1 cellular context compared by ENCODE assay signal in the genomic region with DNA sequence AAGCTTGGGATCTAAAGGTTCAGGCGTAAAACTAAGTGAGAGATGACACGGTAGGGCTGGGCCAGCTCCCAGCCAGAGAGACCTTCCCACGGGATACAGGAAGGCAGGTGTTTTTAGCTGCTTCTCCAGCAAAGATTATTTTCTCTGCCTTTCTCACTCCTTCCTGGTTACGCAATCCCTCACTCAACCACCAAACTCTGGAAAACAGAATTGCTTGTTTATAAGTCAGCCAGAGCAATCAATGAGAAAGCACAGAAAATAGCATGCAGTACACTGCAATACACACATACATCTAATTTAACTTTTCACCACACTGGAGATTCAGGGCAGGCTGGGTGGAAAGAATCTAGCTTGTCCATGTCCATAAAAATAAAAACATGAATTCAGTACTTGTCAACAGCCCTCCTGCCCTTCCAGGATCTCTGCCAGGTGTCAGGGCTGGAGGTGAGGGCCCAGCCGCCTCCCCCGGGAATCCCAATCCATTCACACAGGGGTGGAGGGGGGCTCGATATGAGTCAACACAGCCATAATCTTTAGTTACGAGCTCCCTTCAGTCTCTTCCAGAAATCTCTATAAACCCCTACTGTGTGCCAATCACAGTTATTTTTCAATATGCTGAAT.
A peak's percentile ranks its signal among the peaks of the same experiment; 100 is the strongest.
TF ChIP-seq lines count a peak whose summit lies in the region.

No MANE protein-coding gene starts in this region.

TF ChIP-seq in HepG2, 621 proteins besides CTCF, POLR2A, EP300 and RAD21 (continued from another document and continues in another):
- TF ChIP-seq, protein P1, sequence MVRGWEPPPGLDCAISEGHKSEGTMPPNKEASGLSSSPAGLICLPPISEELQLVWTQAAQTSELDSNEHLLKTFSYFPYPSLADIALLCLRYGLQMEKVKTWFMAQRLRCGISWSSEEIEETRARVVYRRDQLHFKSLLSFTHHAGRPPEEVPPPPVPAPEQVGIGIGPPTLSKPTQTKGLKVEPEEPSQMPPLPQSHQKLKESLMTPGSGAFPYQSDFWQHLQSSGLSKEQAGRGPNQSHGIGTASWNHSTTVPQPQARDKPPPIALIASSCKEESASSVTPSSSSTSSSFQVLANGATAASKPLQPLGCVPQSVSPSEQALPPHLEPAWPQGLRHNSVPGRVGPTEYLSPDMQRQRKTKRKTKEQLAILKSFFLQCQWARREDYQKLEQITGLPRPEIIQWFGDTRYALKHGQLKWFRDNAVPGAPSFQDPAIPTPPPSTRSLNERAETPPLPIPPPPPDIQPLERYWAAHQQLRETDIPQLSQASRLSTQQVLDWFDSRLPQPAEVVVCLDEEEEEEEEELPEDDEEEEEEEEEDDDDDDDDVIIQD (CRISPR knock-in tag; IDR thresholded peaks at IDR 0.05; ENCODE audit: low read depth): peak; percentile 62; the same call in 1 of the 2 replicates
- TF ChIP-seq JUNB (CRISPR knock-in tag; IDR thresholded peaks at IDR 0.05; ENCODE audit: borderline replicate concordance) (no peak), SIX1 (CRISPR knock-in tag; IDR thresholded peaks at IDR 0.05; ENCODE audit: borderline replicate concordance) (peak; percentile 21; the same call in 1 of the 2 replicates), KLF15 (CRISPR knock-in tag; IDR thresholded peaks at IDR 0.05; ENCODE audit: borderline replicate concordance) (no peak), BORCS8-MEF2B (CRISPR knock-in tag; IDR thresholded peaks at IDR 0.05) (no peak), RBFOX2 (IDR thresholded peaks at IDR 0.05; ENCODE audit: low read depth, low read length) (no peak), ZKSCAN8 (CRISPR knock-in tag; IDR thresholded peaks at IDR 0.05; ENCODE audit: borderline replicate concordance) (0 out of 2 replicates have a peak, but pooled peaks have one; percentile 16), STAG1 (CRISPR knock-in tag; IDR thresholded peaks at IDR 0.05) (peak; percentile 6; the same call in 1 of the 2 replicates), ZNF564 (CRISPR knock-in tag; IDR thresholded peaks at IDR 0.05) (no peak), SYNCRIP (IDR thresholded peaks at IDR 0.05; ENCODE audit: insufficient read depth, low read depth, low read length) (no peak), KLF12 (CRISPR knock-in tag; IDR thresholded peaks at IDR 0.05; ENCODE audit: borderline replicate concordance) (0 out of 2 replicates have a peak, but pooled peaks have one; percentile 29), ERF (CRISPR knock-in tag; IDR thresholded peaks at IDR 0.05) (0 out of 2 replicates have a peak, but pooled peaks have one; percentile 36), BCL6 (CRISPR knock-in tag; IDR thresholded peaks at IDR 0.05) (peak; percentile 60; the same call in 1 of the 2 replicates), CREB1 (IDR thresholded peaks at IDR 0.05) (no peak), CREB1 (CRISPR knock-in tag; IDR thresholded peaks at IDR 0.05) (peak; percentile 39), XRCC5 (optimal IDR thresholded peaks at IDR 0.05; ENCODE audit: low read length) (peak; percentile 57), ZNF124 (CRISPR knock-in tag; IDR thresholded peaks at IDR 0.05) (no peak), MXI1 (IDR thresholded peaks at IDR 0.05; ENCODE audit: borderline replicate concordance, low read depth, low read length) (peak; percentile 18; the same call in 1 of the 3 replicates), NR1H2 (CRISPR knock-in tag; IDR thresholded peaks at IDR 0.05; ENCODE audit: borderline replicate concordance, low read depth) (no peak), NCOA2 (CRISPR knock-in tag; IDR thresholded peaks at IDR 0.05) (peak; percentile 24; the same call in 1 of the 2 replicates), REXO4 (CRISPR knock-in tag; IDR thresholded peaks at IDR 0.05; ENCODE audit: borderline replicate concordance) (no peak), ZNF180 (CRISPR knock-in tag; IDR thresholded peaks at IDR 0.05; ENCODE audit: borderline replicate concordance, low read depth) (no peak), AGO1 (IDR thresholded peaks at IDR 0.05; ENCODE audit: low read depth, low read length, poor library complexity, severe bottlenecking) (no peak), SALL2 (CRISPR knock-in tag; IDR thresholded peaks at IDR 0.05) (0 out of 2 replicates have a peak, but pooled peaks have one; percentile 49), KDM1A (CRISPR knock-in tag; IDR thresholded peaks at IDR 0.05) (no peak), MED1 (CRISPR knock-in tag; IDR thresholded peaks at IDR 0.05) (peak; percentile 76), KLF16 (CRISPR knock-in tag; IDR thresholded peaks at IDR 0.05) (peak in 1 of 2 experiments; percentile 62; a peak in 1 of 4 replicates), FOXK1 (CRISPR knock-in tag; IDR thresholded peaks at IDR 0.05; ENCODE audit: borderline replicate concordance, low read depth) (peak; percentile 80; the same call in 1 of the 2 replicates), TBX2 (CRISPR knock-in tag; IDR thresholded peaks at IDR 0.05; ENCODE audit: borderline replicate concordance) (peak; percentile 61; the same call in 1 of the 2 replicates), HNF4A (CRISPR knock-in tag; IDR thresholded peaks at IDR 0.05) (no peak), LCORL (IDR thresholded peaks at IDR 0.05) (no peak), LCORL (CRISPR knock-in tag; IDR thresholded peaks at IDR 0.05) (peak; percentile 81), ZNF234 (CRISPR knock-in tag; conservative IDR thresholded peaks at IDR 0.05) (no peak), FOXJ3 (CRISPR knock-in tag; IDR thresholded peaks at IDR 0.05; ENCODE audit: borderline replicate concordance) (peak; percentile 36; the same call in 1 of the 2 replicates), SALL1 (CRISPR knock-in tag; IDR thresholded peaks at IDR 0.05) (peak; percentile 62)
- TF ChIP-seq, protein P2, sequence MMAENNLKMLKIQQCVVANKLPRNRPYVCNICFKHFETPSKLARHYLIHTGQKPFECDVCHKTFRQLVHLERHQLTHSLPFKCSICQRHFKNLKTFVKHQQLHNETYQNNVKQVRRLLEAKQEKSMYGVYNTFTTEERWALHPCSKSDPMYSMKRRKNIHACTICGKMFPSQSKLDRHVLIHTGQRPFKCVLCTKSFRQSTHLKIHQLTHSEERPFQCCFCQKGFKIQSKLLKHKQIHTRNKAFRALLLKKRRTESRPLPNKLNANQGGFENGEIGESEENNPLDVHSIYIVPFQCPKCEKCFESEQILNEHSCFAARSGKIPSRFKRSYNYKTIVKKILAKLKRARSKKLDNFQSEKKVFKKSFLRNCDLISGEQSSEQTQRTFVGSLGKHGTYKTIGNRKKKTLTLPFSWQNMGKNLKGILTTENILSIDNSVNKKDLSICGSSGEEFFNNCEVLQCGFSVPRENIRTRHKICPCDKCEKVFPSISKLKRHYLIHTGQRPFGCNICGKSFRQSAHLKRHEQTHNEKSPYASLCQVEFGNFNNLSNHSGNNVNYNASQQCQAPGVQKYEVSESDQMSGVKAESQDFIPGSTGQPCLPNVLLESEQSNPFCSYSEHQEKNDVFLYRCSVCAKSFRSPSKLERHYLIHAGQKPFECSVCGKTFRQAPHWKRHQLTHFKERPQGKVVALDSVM (CRISPR knock-in tag; IDR thresholded peaks at IDR 0.05): peak; percentile 51; the same call in 1 of the 2 replicates
- TF ChIP-seq, protein P3, sequence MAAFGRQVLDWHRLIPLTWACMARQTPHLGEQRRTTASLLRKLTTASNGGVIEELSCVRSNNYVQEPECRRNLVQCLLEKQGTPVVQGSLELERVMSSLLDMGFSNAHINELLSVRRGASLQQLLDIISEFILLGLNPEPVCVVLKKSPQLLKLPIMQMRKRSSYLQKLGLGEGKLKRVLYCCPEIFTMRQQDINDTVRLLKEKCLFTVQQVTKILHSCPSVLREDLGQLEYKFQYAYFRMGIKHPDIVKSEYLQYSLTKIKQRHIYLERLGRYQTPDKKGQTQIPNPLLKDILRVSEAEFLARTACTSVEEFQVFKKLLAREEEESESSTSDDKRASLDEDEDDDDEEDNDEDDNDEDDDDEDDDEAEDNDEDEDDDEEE (CRISPR knock-in tag; IDR thresholded peaks at IDR 0.05): no peak
- TF ChIP-seq, protein P4, sequence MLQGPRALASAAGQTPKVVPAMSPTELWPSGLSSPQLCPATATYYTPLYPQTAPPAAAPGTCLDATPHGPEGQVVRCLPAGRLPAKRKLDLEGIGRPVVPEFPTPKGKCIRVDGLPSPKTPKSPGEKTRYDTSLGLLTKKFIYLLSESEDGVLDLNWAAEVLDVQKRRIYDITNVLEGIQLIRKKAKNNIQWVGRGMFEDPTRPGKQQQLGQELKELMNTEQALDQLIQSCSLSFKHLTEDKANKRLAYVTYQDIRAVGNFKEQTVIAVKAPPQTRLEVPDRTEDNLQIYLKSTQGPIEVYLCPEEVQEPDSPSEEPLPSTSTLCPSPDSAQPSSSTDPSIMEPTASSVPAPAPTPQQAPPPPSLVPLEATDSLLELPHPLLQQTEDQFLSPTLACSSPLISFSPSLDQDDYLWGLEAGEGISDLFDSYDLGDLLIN (CRISPR knock-in tag; IDR thresholded peaks at IDR 0.05; ENCODE audit: borderline replicate concordance): no peak
- TF ChIP-seq, protein P5, sequence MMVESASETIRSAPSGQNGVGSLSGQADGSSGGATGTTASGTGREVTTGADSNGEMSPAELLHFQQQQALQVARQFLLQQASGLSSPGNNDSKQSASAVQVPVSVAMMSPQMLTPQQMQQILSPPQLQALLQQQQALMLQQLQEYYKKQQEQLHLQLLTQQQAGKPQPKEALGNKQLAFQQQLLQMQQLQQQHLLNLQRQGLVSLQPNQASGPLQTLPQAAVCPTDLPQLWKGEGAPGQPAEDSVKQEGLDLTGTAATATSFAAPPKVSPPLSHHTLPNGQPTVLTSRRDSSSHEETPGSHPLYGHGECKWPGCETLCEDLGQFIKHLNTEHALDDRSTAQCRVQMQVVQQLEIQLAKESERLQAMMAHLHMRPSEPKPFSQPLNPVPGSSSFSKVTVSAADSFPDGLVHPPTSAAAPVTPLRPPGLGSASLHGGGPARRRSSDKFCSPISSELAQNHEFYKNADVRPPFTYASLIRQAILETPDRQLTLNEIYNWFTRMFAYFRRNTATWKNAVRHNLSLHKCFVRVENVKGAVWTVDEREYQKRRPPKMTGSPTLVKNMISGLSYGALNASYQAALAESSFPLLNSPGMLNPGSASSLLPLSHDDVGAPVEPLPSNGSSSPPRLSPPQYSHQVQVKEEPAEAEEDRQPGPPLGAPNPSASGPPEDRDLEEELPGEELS (CRISPR knock-in tag; IDR thresholded peaks at IDR 0.05): peak; percentile 89
- TF ChIP-seq, protein P6, sequence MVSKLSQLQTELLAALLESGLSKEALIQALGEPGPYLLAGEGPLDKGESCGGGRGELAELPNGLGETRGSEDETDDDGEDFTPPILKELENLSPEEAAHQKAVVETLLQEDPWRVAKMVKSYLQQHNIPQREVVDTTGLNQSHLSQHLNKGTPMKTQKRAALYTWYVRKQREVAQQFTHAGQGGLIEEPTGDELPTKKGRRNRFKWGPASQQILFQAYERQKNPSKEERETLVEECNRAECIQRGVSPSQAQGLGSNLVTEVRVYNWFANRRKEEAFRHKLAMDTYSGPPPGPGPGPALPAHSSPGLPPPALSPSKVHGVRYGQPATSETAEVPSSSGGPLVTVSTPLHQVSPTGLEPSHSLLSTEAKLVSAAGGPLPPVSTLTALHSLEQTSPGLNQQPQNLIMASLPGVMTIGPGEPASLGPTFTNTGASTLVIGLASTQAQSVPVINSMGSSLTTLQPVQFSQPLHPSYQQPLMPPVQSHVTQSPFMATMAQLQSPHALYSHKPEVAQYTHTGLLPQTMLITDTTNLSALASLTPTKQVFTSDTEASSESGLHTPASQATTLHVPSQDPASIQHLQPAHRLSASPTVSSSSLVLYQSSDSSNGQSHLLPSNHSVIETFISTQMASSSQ (IDR thresholded peaks at IDR 0.05; ENCODE audit: low read depth): no peak
- TF ChIP-seq, protein P6 (CRISPR knock-in tag; IDR thresholded peaks at IDR 0.05; ENCODE audit: borderline replicate concordance): no peak
- TF ChIP-seq, protein P7, sequence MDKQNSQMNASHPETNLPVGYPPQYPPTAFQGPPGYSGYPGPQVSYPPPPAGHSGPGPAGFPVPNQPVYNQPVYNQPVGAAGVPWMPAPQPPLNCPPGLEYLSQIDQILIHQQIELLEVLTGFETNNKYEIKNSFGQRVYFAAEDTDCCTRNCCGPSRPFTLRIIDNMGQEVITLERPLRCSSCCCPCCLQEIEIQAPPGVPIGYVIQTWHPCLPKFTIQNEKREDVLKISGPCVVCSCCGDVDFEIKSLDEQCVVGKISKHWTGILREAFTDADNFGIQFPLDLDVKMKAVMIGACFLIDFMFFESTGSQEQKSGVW (CRISPR knock-in tag; IDR thresholded peaks at IDR 0.05; ENCODE audit: borderline replicate concordance): no peak
- TF ChIP-seq, protein P8, sequence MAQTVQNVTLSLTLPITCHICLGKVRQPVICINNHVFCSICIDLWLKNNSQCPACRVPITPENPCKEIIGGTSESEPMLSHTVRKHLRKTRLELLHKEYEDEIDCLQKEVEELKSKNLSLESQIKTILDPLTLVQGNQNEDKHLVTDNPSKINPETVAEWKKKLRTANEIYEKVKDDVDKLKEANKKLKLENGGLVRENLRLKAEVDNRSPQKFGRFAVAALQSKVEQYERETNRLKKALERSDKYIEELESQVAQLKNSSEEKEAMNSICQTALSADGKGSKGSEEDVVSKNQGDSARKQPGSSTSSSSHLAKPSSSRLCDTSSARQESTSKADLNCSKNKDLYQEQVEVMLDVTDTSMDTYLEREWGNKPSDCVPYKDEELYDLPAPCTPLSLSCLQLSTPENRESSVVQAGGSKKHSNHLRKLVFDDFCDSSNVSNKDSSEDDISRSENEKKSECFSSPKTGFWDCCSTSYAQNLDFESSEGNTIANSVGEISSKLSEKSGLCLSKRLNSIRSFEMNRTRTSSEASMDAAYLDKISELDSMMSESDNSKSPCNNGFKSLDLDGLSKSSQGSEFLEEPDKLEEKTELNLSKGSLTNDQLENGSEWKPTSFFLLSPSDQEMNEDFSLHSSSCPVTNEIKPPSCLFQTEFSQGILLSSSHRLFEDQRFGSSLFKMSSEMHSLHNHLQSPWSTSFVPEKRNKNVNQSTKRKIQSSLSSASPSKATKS (CRISPR knock-in tag; IDR thresholded peaks at IDR 0.05): 0 out of 2 replicates have a peak, but pooled peaks have one; percentile 52
- TF ChIP-seq, protein P9, sequence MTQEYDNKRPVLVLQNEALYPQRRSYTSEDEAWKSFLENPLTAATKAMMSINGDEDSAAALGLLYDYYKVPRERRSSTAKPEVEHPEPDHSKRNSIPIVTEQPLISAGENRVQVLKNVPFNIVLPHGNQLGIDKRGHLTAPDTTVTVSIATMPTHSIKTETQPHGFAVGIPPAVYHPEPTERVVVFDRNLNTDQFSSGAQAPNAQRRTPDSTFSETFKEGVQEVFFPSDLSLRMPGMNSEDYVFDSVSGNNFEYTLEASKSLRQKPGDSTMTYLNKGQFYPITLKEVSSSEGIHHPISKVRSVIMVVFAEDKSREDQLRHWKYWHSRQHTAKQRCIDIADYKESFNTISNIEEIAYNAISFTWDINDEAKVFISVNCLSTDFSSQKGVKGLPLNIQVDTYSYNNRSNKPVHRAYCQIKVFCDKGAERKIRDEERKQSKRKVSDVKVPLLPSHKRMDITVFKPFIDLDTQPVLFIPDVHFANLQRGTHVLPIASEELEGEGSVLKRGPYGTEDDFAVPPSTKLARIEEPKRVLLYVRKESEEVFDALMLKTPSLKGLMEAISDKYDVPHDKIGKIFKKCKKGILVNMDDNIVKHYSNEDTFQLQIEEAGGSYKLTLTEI (CRISPR knock-in tag; conservative IDR thresholded peaks at IDR 0.05): no peak
